24 cellular contexts compared by ENCODE assay signal in genomic region chr9:108104991-108105390, GRCh38.
DNase-seq lines count a peak whose midpoint lies in the region; FAIRE-seq and TF ChIP-seq lines count a peak whose summit lies in the region.
"Had no signal": no experiment of that assay in that cellular context is flagged by ENCODE, and none has a peak within 500 bp of the region (broad histone marks: within the 10 kb centered on the region; RNA-seq: fewer than 3 reads in every experiment).

No MANE protein-coding gene starts in this region.

- in situ Hi-C loops in mammary epithelial cell (cut with MboI; ENCODE audit: low sequenced_read_pairs in 2 of 2), result no loop called here

- no peaks in the 10 kb centered on the region for H4K20me1 ChIP-seq in mammary epithelial cell (ENCODE audit: insufficient read depth, low read length)
- no peaks in the 10 kb centered on the region for H4K20me1 ChIP-seq in keratinocyte (ENCODE audit: control insufficient read depth, extremely low read depth, insufficient read depth, low read length)

- H3K27me3 ChIP-seq in mammary epithelial cell (ENCODE audit: insufficient read depth, low read length) (no peaks in the 10 kb centered on the region), breast epithelium (no peaks in the 10 kb centered on the region), keratinocyte (ENCODE audit: control insufficient read depth, extremely low read depth, insufficient read depth, low read length) (no peaks in the 10 kb centered on the region)

- DNase-seq in mammary epithelial cell (peak; percentile 23), breast epithelium (ENCODE audit: low spot score in 2 of 2) (no peak), NCI-H526 treated with DMSO at 0.1 percent for 48 hours (lab: John Stamatoyannopoulos, UW) (peak; percentile 85), keratinocyte (ENCODE audit: low read depth, low spot score) (no peak), HTR-8/SVneo (ENCODE audit: insufficient read length, low spot score) (no peak)
- DNase-seq in activated CD8-positive, alpha-beta memory T cell treated with anti-CD3 and anti-CD28 coated beads for 24 hours, result no peak
- no peak for DNase-seq in activated CD8-positive, alpha-beta memory T cell treated with anti-CD3 and anti-CD28 coated beads, Interleukin-2, amount 50 U/mL, for 48 hours
- DNase-seq: C1 segment of cervical spinal cord; CD4-positive, alpha-beta memory T cell; COR-L47; DND-41; Kasumi-1; NCI-H1092 treated with DMSO at 0.1 percent for 48 hours; NCI-H1436; NCI-H187; NCI-H2081 treated with DMSO at 0.1 percent for 48 hours; NCI-H2227 treated with DMSO at 0.1 percent for 48 hours; NCI-H524 treated with DMSO at 0.1 percent for 48 hours; Right ventricle myocardium superior; RPMI8226; T-cell had no signal

- H3K4me3 ChIP-seq in mammary epithelial cell (replicated peaks in 1 of 3; ENCODE audit: insufficient read depth in 1 of 3, low read depth in 2 of 3, low read length in 3 of 3) (no peak overlapping the region), breast epithelium (no peak overlapping the region), keratinocyte (ENCODE audit: control insufficient read depth in 2 of 3, extremely low read depth in 1 of 3, insufficient read depth in 2 of 3, low read depth in 1 of 3, low read length in 3 of 3) (no peak overlapping the region)
- H3K4me3 ChIP-seq: K562 had no signal

- TF ChIP-seq POLR2A in breast epithelium (IDR thresholded peaks at IDR 0.05), result no peak

- no TSS peak for BruUV-seq in mammary epithelial cell (replicated peaks; lab: Mats Ljungman, UMichigan)

- dilution Hi-C loops in mammary epithelial cell (cut with HindIII; ENCODE audit: low sequenced_read_pairs) (no loop called here), keratinocyte (cut with MboI; ENCODE audit: extremely low pct_ligation_motif_present, low sequenced_read_pairs) (no loop called here)

- H2AFZ ChIP-seq in mammary epithelial cell (ENCODE audit: low read depth, low read length) (peak overlapping the region; percentile 63), keratinocyte (ENCODE audit: control insufficient read depth, low read length) (peak overlapping the region; percentile 49)

- H3K27ac ChIP-seq in mammary epithelial cell (ENCODE audit: insufficient read depth, low read depth, low read length) (no peak overlapping the region), breast epithelium (no peak overlapping the region), keratinocyte (ENCODE audit: control insufficient read depth, insufficient read depth, low read length) (no peak overlapping the region)

- no peak overlapping the region for H3K4me2 ChIP-seq in mammary epithelial cell (ENCODE audit: insufficient read depth, low read depth, low read length)
- H3K4me2 ChIP-seq in keratinocyte (ENCODE audit: control insufficient read depth, extremely low read depth, insufficient read depth, low read depth, low read length), result peak overlapping the region; percentile 41

- H3K9ac ChIP-seq in mammary epithelial cell (ENCODE audit: insufficient read depth, low read length) (no peak overlapping the region), keratinocyte (ENCODE audit: control insufficient read depth, extremely low read depth, insufficient read depth, low read length) (no peak overlapping the region)

- H3K9me1 ChIP-seq in keratinocyte (ENCODE audit: control insufficient read depth, extremely low read depth, insufficient read depth, low read length), result no peaks in the 10 kb centered on the region

- H3K9me3 ChIP-seq in mammary epithelial cell (replicated peaks; ENCODE audit: insufficient read depth, low read length) (no peaks in the 10 kb centered on the region), breast epithelium (no peaks in the 10 kb centered on the region), keratinocyte (ENCODE audit: control insufficient read depth, low read depth, low read length) (no peaks in the 10 kb centered on the region)

- 33% methylated on average over 1 of the region's 1 CpG for WGBS in mammary epithelial cell (ENCODE audit: low coverage, missing lambda C conversion rate)

- intact Hi-C loops in mammary epithelial cell (cut with micrococcal nuclease) (loop anchor here (10.0 kb wide), 1 partner anchor 70 kb away; no protein-coding TSS in a partner anchor), breast epithelium (cut with DNase I; ENCODE audit: low total_unique reads) (no loop called here)

- H3K36me3 ChIP-seq in mammary epithelial cell (ENCODE audit: insufficient read depth, low read length) (no peaks in the 10 kb centered on the region), breast epithelium (no peaks in the 10 kb centered on the region), keratinocyte (ENCODE audit: control insufficient read depth in 2 of 2, extremely low read depth in 1 of 2, insufficient read depth in 2 of 2, low read length in 2 of 2) (no peaks in the 10 kb centered on the region)

- FAIRE-seq in keratinocyte (lab: Jason Lieb, UNC), result peak; percentile 83
- FAIRE-seq in HTR-8/SVneo (lab: Jason Lieb, UNC), result no peak
- FAIRE-seq: GM19239, H54, K562 had no signal

- H3K4me1 ChIP-seq in mammary epithelial cell (ENCODE audit: insufficient read depth, low read length) (peaks cover 10% of the 10 kb centered on the region), breast epithelium (no peaks in the 10 kb centered on the region), keratinocyte (ENCODE audit: control insufficient read depth, extremely low read depth, insufficient read depth, low read length) (peaks cover 19% of the 10 kb centered on the region)

- no peaks in the 10 kb centered on the region for H3K79me2 ChIP-seq in mammary epithelial cell (ENCODE audit: insufficient read depth, low read length)
- H3K79me2 ChIP-seq in keratinocyte (ENCODE audit: control insufficient read depth, insufficient read depth, low read length), result no peaks in the 10 kb centered on the region

- TF ChIP-seq CTCF in mammary epithelial cell (conservative IDR thresholded peaks at IDR 0.05 in 1 of 2, IDR thresholded peaks at IDR 0.05 in 1 of 2; ENCODE audit: extremely low read depth in 1 of 2, insufficient read depth in 1 of 2, low read depth in 1 of 2, low read length in 2 of 2) (no peak), breast epithelium (IDR thresholded peaks at IDR 0.05) (no peak), keratinocyte (optimal IDR thresholded peaks at IDR 0.05 in 1 of 3, IDR thresholded peaks at IDR 0.05 in 1 of 3, conservative IDR thresholded peaks at IDR 0.05 in 1 of 3; ENCODE audit: extremely low read depth in 1 of 3, insufficient read depth in 2 of 3, low read length in 3 of 3) (no peak)

- CTCF ChIA-PET in mammary epithelial cell (lab: Charles Lee; ENCODE audit: low non-redundant PET), result no interaction called here

Comparison
In these comparisons a context has a peak if more than half of its experiments do, and no peak if none do; other contexts are left out.
1. DNase-seq: peak in mammary epithelial cell (single experiment) and NCI-H526 treated with DMSO at 0.1 percent for 48 hours (single experiment); none in breast epithelium (0 of 2), keratinocyte (single experiment), activated CD8-positive, alpha-beta memory T cell treated with anti-CD3 and anti-CD28 coated beads for 24 hours (single experiment), activated CD8-positive, alpha-beta memory T cell treated with anti-CD3 and anti-CD28 coated beads, Interleukin-2, amount 50 U/mL, for 48 hours (single experiment) and HTR-8/SVneo (single experiment).